In the genomic region with DNA sequence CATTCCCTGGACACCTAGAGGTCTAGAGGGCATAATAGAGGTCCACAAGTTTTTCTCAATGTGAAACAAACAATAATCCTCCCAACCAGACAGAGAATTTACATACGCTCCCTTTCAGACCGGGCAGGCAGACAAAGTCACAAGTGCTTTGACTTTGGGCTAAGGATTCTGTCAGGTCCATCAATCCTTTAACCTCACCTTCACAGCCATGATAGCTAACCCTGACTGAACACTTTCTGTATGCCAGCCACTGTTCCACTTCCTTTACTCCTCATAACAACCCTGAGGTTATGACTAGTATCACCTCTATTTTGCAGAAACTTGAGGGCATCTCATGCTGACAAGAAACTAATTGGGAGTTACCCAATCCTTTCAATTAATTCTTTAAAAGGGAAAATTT, we compare ENCODE assay signal across 1 cellular context.
TF ChIP-seq lines count a peak whose summit lies in the region.

No MANE protein-coding gene starts in this region.

TF ChIP-seq in HepG2, 621 proteins besides CTCF, POLR2A, EP300 and RAD21 (continued from another document):
- TF ChIP-seq U2AF1 (optimal IDR thresholded peaks at IDR 0.05; ENCODE audit: low read depth, low read length) (no peak), ARNT2 (CRISPR knock-in tag; IDR thresholded peaks at IDR 0.05; ENCODE audit: low read depth) (no peak), ZNF234 (CRISPR knock-in tag; conservative IDR thresholded peaks at IDR 0.05) (no peak), ZNF891 (CRISPR knock-in tag; IDR thresholded peaks at IDR 0.05) (no peak), BHLHE40 (IDR thresholded peaks at IDR 0.05; ENCODE audit: low read length) (no peak)
TF ChIP-seq in HepG2: peak in this region for 0.
